Comparison of ENCODE assay signal across 1 cellular context in genomic region chr17:81683584-81684441, GRCh38.
TF ChIP-seq lines count a peak whose summit lies in the region.

Gene ARL16 (minus strand): TSS chr17:81683797. CDS start chr17:81683753, 44 bp downstream.
Gene HGS (plus strand): TSS chr17:81684011. CDS start chr17:81684067, 56 bp downstream.

TF ChIP-seq in K562, 482 proteins besides CTCF, POLR2A, EP300 and RAD21 (continued from another document and continues in another):
- TF ChIP-seq ZMIZ1 (IDR thresholded peaks at IDR 0.05; ENCODE audit: low read depth in 2 of 2, low read length in 2 of 2) (no peak), CEBPG (CRISPR knock-in tag; IDR thresholded peaks at IDR 0.05) (no peak), CEBPG (tag; conservative IDR thresholded peaks at IDR 0.05 in 1 of 2, IDR thresholded peaks at IDR 0.05 in 1 of 2) (no peak), CREM (IDR thresholded peaks at IDR 0.05; ENCODE audit: low read depth) (peak; percentile 76), ZNF347 (CRISPR knock-in tag; IDR thresholded peaks at IDR 0.05; ENCODE audit: low read depth) (no peak), E2F1 (CRISPR knock-in tag; IDR thresholded peaks at IDR 0.05) (no peak), PTRF (tag; IDR thresholded peaks at IDR 0.05) (no peak), U2AF1 (optimal IDR thresholded peaks at IDR 0.05; ENCODE audit: low read depth, low read length) (peak; percentile 59), ZNF274 (IDR thresholded peaks at IDR 0.05; ENCODE audit: borderline replicate concordance, low read depth, low read length) (no peak), ZNF785 (CRISPR knock-in tag; IDR thresholded peaks at IDR 0.05) (no peak), EHMT2 (IDR thresholded peaks at IDR 0.05) (no peak), ZNF57 (CRISPR knock-in tag; IDR thresholded peaks at IDR 0.05) (no peak), PHTF2 (CRISPR knock-in tag; IDR thresholded peaks at IDR 0.05) (no peak), ZNF316 (IDR thresholded peaks at IDR 0.05) (no peak), RCOR1 (IDR thresholded peaks at IDR 0.05; ENCODE audit: borderline replicate concordance in 1 of 2, low read depth in 2 of 2, low read length in 2 of 2) (no peak), IRF9 (tag; IDR thresholded peaks at IDR 0.05) (no peak), NFE2L1 (tag; IDR thresholded peaks at IDR 0.05; ENCODE audit: borderline replicate concordance, low read depth) (no peak), ZNF507 (tag; conservative IDR thresholded peaks at IDR 0.05) (no peak), ZNF668 (CRISPR knock-in tag; IDR thresholded peaks at IDR 0.05) (no peak), CHCHD3 (CRISPR knock-in tag; IDR thresholded peaks at IDR 0.05) (no peak), EGR1 (conservative IDR thresholded peaks at IDR 0.05) (no peak), MBD1 (CRISPR knock-in tag; IDR thresholded peaks at IDR 0.05) (no peak), SIRT6 (IDR thresholded peaks at IDR 0.05; ENCODE audit: low read depth, low read length) (no peak), ATF6 (CRISPR knock-in tag; IDR thresholded peaks at IDR 0.05) (0 out of 2 replicates have a peak, but pooled peaks have one; percentile 35), MCM5 (IDR thresholded peaks at IDR 0.05; ENCODE audit: low read depth) (no peak), KLF1 (tag; IDR thresholded peaks at IDR 0.05) (0 out of 2 replicates have a peak, but pooled peaks have one; percentile 21), ZNF217 (CRISPR knock-in tag; IDR thresholded peaks at IDR 0.05) (no peak), KLF16 (IDR thresholded peaks at IDR 0.05) (no peak; the same call in 1 of the 2 replicates), GTF2F1 (IDR thresholded peaks at IDR 0.05; ENCODE audit: low read depth, low read length) (no peak), FIP1L1 (IDR thresholded peaks at IDR 0.05; ENCODE audit: low read depth, low read length, poor library complexity, severe bottlenecking) (no peak), THRB (CRISPR knock-in tag; conservative IDR thresholded peaks at IDR 0.05) (no peak), ZFP30 (CRISPR knock-in tag; IDR thresholded peaks at IDR 0.05; ENCODE audit: borderline replicate concordance) (no peak), USF2 (CRISPR knock-in tag; IDR thresholded peaks at IDR 0.05) (no peak), SREBF2 (CRISPR knock-in tag; IDR thresholded peaks at IDR 0.05) (no peak), MYC (IDR thresholded peaks at IDR 0.05; ENCODE audit: low read depth, low read length) (peak; percentile 68; the same call in 1 of the 2 replicates), MYC (CRISPR knock-in tag; IDR thresholded peaks at IDR 0.05; ENCODE audit: borderline replicate concordance, low read depth) (no peak), YY1 (IDR thresholded peaks at IDR 0.05; ENCODE audit: borderline replicate concordance in 1 of 3, control insufficient read depth in 1 of 3, extremely low read depth in 1 of 3, insufficient read depth in 3 of 3, insufficient read length in 1 of 3, insufficient replicate concordance in 2 of 3, low read depth in 1 of 3, low read length in 2 of 3) (no peak), CTBP1 (IDR thresholded peaks at IDR 0.05; ENCODE audit: borderline replicate concordance) (peak; percentile 72), ELF2 (CRISPR knock-in tag; IDR thresholded peaks at IDR 0.05) (peak; percentile 95), ZNF384 (IDR thresholded peaks at IDR 0.05; ENCODE audit: low read depth, low read length) (no peak), ARID4B (CRISPR knock-in tag; IDR thresholded peaks at IDR 0.05) (peak; percentile 33)
